22 cellular contexts compared by ENCODE assay signal in the genomic region with DNA sequence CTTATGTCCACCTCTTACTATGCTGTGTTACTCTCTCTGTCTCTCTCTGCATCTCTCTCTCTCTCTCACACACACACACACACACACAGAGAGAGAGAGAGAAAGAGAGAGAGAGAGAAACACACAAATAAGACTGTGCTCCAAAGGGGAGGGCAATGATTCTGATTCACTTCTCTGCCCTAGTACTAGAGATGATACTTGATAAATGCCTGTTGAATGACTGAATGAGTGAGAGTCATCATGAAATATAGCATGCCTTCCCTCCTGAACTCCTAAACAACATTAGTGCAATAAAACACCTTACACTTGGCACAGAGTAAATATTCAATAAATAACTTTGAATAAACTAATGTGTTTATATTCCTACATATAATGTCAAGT.
"Had no signal": no experiment of that assay in that cellular context is flagged by ENCODE, and none has a peak within 500 bp of the region (broad histone marks: within the 10 kb centered on the region; RNA-seq: fewer than 3 reads in every experiment).

No MANE protein-coding gene starts in this region.

- H3K36me3 Mint-ChIP-seq: activated naive CD4-positive, alpha-beta T cell treated with anti-CD3 and anti-CD28 coated beads, Interleukin-2, amount 10 ng/mL, durations not matched to agents 7 days and 5 days; memory B cell; naive thymus-derived CD8-positive, alpha-beta T cell; stimulated activated memory B cell treated with anti-CD40 and anti-IgM and Interleukin-4, amounts not matched to agents 10 μg/mL and 1 μg/mL and 100 μg/mL, for 72 hours had no signal

- H3K4me3 ChIP-seq: ascending aorta, left ventricle myocardium inferior, pancreas, SJSA1, thyroid gland, uterus had no signal

- H3K4me1 ChIP-seq: ascending aorta, left ventricle myocardium inferior, pancreas, SJSA1, thyroid gland, uterus had no signal

- H3K36me3 ChIP-seq: ascending aorta, left ventricle myocardium inferior, neutrophil, pancreas, SJSA1, thyroid gland, uterus had no signal

- H3K9me3 ChIP-seq: ascending aorta, left ventricle myocardium inferior, neutrophil, pancreas, SJSA1, thyroid gland, uterus had no signal

- H3K27me3 ChIP-seq: ascending aorta, neutrophil, pancreas, SJSA1, thyroid gland, uterus had no signal

- DNase-seq: activated CD4-positive, alpha-beta T cell treated with anti-CD3 and anti-CD28 coated beads for 48 hours; activated CD8-positive, alpha-beta T cell treated with anti-CD3 and anti-CD28 coated beads for 36 hours; activated effector memory CD4-positive, alpha-beta T cell treated with Interleukin-2 at 50 U/mL for 16 hours; activated naive CD4-positive, alpha-beta T cell treated with anti-CD3 and anti-CD28 coated beads, Interleukin-2, amount 10 ng/mL, durations not matched to agents 7 days and 5 days; activated naive CD8-positive, alpha-beta T cell treated with anti-CD3 and anti-CD28 coated beads, Interleukin-2, amount 50 U/mL, for 24 hours; activated T-cell treated with anti-CD3 and anti-CD28 coated beads, Interleukin-2, amount 50 U/mL, for 48 hours; effector memory CD8-positive, alpha-beta T cell; foreskin melanocyte; head of caudate nucleus; left ventricle myocardium inferior; naive thymus-derived CD8-positive, alpha-beta T cell; pancreas; stimulated activated CD4-positive, alpha-beta T cell treated with anti-CD3 and anti-CD28 coated beads, Interleukin-4, amount 100 ng/mL, for 24 hours; T-helper 17 cell; thyroid gland; uterus had no signal

- H3K9me3 Mint-ChIP-seq: activated CD8-positive, alpha-beta T cell treated with anti-CD3 and anti-CD28 coated beads for 36 hours had no signal

- H3K27ac Mint-ChIP-seq: activated CD8-positive, alpha-beta T cell treated with anti-CD3 and anti-CD28 coated beads for 36 hours; activated naive CD4-positive, alpha-beta T cell treated with anti-CD3 and anti-CD28 coated beads, Interleukin-2, amount 10 ng/mL, durations not matched to agents 7 days and 5 days; activated naive CD8-positive, alpha-beta T cell treated with anti-CD3 and anti-CD28 coated beads, Interleukin-2, amount 50 U/mL, for 24 hours; effector memory CD8-positive, alpha-beta T cell; memory B cell; naive thymus-derived CD8-positive, alpha-beta T cell; stimulated activated memory B cell treated with anti-CD40 and anti-IgM and Interleukin-4, amounts not matched to agents 10 μg/mL and 1 μg/mL and 100 μg/mL, for 72 hours; T-helper 17 cell; WTC11 had no signal

- H3K4me1 Mint-ChIP-seq: activated naive CD4-positive, alpha-beta T cell treated with anti-CD3 and anti-CD28 coated beads, Interleukin-2, amount 10 ng/mL, durations not matched to agents 7 days and 5 days; activated naive CD8-positive, alpha-beta T cell treated with anti-CD3 and anti-CD28 coated beads, Interleukin-2, amount 50 U/mL, for 24 hours; memory B cell; stimulated activated memory B cell treated with anti-CD40 and anti-IgM and Interleukin-4, amounts not matched to agents 10 μg/mL and 1 μg/mL and 100 μg/mL, for 72 hours; T-helper 17 cell; WTC11 had no signal

- H3K27me3 Mint-ChIP-seq: activated CD8-positive, alpha-beta T cell treated with anti-CD3 and anti-CD28 coated beads for 36 hours; activated naive CD4-positive, alpha-beta T cell treated with anti-CD3 and anti-CD28 coated beads, Interleukin-2, amount 10 ng/mL, durations not matched to agents 7 days and 5 days; activated naive CD8-positive, alpha-beta T cell treated with anti-CD3 and anti-CD28 coated beads, Interleukin-2, amount 50 U/mL, for 24 hours; effector memory CD8-positive, alpha-beta T cell; memory B cell; naive thymus-derived CD8-positive, alpha-beta T cell; stimulated activated memory B cell treated with anti-CD40 and anti-IgM and Interleukin-4, amounts not matched to agents 10 μg/mL and 1 μg/mL and 100 μg/mL, for 72 hours; T-helper 17 cell had no signal

- H3K27ac ChIP-seq: ascending aorta, left ventricle myocardium inferior, neutrophil, pancreas, SJSA1, thyroid gland, uterus had no signal

- H3K4me3 Mint-ChIP-seq: activated CD8-positive, alpha-beta T cell treated with anti-CD3 and anti-CD28 coated beads for 36 hours; activated naive CD4-positive, alpha-beta T cell treated with anti-CD3 and anti-CD28 coated beads, Interleukin-2, amount 10 ng/mL, durations not matched to agents 7 days and 5 days; activated naive CD8-positive, alpha-beta T cell treated with anti-CD3 and anti-CD28 coated beads, Interleukin-2, amount 50 U/mL, for 24 hours; effector memory CD8-positive, alpha-beta T cell; memory B cell; naive thymus-derived CD8-positive, alpha-beta T cell; stimulated activated memory B cell treated with anti-CD40 and anti-IgM and Interleukin-4, amounts not matched to agents 10 μg/mL and 1 μg/mL and 100 μg/mL, for 72 hours; T-helper 17 cell; WTC11 had no signal
